Comparison of ENCODE assay signal across 8 cellular contexts in the genomic region with DNA sequence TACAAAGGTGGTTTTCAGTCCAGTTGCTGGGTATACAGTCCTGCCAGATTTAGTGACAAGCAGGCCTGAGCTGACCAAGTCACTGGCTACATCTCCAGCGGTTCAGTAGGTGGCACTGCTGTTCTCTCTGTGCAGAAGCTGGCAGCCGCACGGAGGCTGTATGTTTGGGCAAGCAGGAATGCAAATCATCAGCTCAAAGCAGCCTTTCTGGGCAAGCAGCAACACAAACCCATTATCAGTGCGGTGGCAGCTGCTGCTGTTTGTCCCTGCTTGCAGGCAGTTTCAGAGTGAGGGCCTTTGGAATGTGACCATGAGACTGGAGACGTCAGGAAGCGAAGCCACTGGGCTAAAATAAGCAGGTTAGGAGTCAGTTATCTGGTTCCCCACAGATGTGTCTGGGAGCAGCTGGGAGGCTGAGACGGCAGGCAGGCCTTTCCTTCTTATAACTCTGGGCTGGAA.
A peak's percentile ranks its signal among the peaks of the same experiment; 100 is the strongest.
DNase-seq lines count a peak whose midpoint lies in the region; ATAC-seq and TF ChIP-seq lines count a peak whose summit lies in the region.

No MANE protein-coding gene starts in this region.

- peaks cover 12% of the 10 kb centered on the region for H3K4me1 ChIP-seq in OCI-LY1 (ENCODE audit: insufficient read depth, low read length, severe bottlenecking)

- DNase-seq in DMS153 (lab: John Stamatoyannopoulos, UW), result peak; percentile 91
- DNase-seq in HuH-7 (ENCODE audit: low spot score), result peak; percentile 82
- DNase-seq in activated CD8-positive, alpha-beta memory T cell treated with anti-CD3 and anti-CD28 coated beads, Interleukin-2, amount 50 U/mL, for 4 hours, result peak; percentile 70
- DNase-seq in epithelial cell of proximal tubule (ENCODE audit: low read depth), result peak; percentile 33
- peak; percentile 100 for DNase-seq in myocyte (ENCODE audit: low read depth)
- peak; percentile 40 to 49 for DNase-seq in stimulated activated CD8-positive, alpha-beta memory T cell treated with anti-CD3 and anti-CD28 coated beads, Interleukin-7, amount 100 ng/mL, for 1 hour (ENCODE audit: low read depth in 2 of 2)

- no peaks in the 10 kb centered on the region for H4K20me1 ChIP-seq in OCI-LY1 (ENCODE audit: insufficient read depth, low read length)

- no peaks in the 10 kb centered on the region for H3K27me3 ChIP-seq in OCI-LY1 (ENCODE audit: insufficient read depth, low read length)

- peaks cover 6% of the 10 kb centered on the region for H3K9me3 ChIP-seq in OCI-LY1 (ENCODE audit: low read length)

- no peak overlapping the region for H2AFZ ChIP-seq in OCI-LY1 (ENCODE audit: low read length)

- ATAC-seq in GM21529 (IDR thresholded peaks at IDR 0.05; ENCODE audit: unreplicated experiment), result peak; percentile 100

- H3K9ac ChIP-seq in OCI-LY1 (ENCODE audit: low read length), result peak overlapping the region; percentile 43

- H3K4me2 ChIP-seq in OCI-LY1 (ENCODE audit: low read length), result peak overlapping the region; percentile 58

- no peaks in the 10 kb centered on the region for H3K9me2 ChIP-seq in OCI-LY1 (ENCODE audit: low read depth, low read length)

- H3K4me3 ChIP-seq in OCI-LY1 (ENCODE audit: low read depth, low read length, poor library complexity, severe bottlenecking) (peak overlapping the region; percentile 45), epithelial cell of proximal tubule (ENCODE audit: low read depth, low read length) (no peak overlapping the region)

- H3K27ac ChIP-seq in OCI-LY1 (ENCODE audit: low read depth, low read length, poor library complexity, severe bottlenecking), result peak overlapping the region; percentile 71

- TF ChIP-seq CTCF in OCI-LY1 (IDR thresholded peaks at IDR 0.05; ENCODE audit: low read length), result peak; percentile 98
- TF ChIP-seq CTCF in epithelial cell of proximal tubule (conservative IDR thresholded peaks at IDR 0.05; ENCODE audit: low read depth, low read length), result peak; percentile 86

- H3K79me2 ChIP-seq in OCI-LY1 (ENCODE audit: insufficient read depth, low read length), result no peaks in the 10 kb centered on the region

- no peaks in the 10 kb centered on the region for H3F3A ChIP-seq in OCI-LY1 (ENCODE audit: insufficient read depth, low read length)

- no peaks in the 10 kb centered on the region for H3K36me3 ChIP-seq in OCI-LY1 (ENCODE audit: insufficient read depth, low read length)

Comparison
In these comparisons a context has a peak if more than half of its experiments do, and no peak if none do; other contexts are left out.
1. DNase-seq: peak in every context shown above with its lines; median percentile 100 in myocyte; 91 in DMS153; 82 in HuH-7; 70 in activated CD8-positive, alpha-beta memory T cell treated with anti-CD3 and anti-CD28 coated beads, Interleukin-2, amount 50 U/mL, for 4 hours; 44 in stimulated activated CD8-positive, alpha-beta memory T cell treated with anti-CD3 and anti-CD28 coated beads, Interleukin-7, amount 100 ng/mL, for 1 hour; 33 in epithelial cell of proximal tubule.